Comparison of ENCODE assay signal across 15 cellular contexts in the genomic region with DNA sequence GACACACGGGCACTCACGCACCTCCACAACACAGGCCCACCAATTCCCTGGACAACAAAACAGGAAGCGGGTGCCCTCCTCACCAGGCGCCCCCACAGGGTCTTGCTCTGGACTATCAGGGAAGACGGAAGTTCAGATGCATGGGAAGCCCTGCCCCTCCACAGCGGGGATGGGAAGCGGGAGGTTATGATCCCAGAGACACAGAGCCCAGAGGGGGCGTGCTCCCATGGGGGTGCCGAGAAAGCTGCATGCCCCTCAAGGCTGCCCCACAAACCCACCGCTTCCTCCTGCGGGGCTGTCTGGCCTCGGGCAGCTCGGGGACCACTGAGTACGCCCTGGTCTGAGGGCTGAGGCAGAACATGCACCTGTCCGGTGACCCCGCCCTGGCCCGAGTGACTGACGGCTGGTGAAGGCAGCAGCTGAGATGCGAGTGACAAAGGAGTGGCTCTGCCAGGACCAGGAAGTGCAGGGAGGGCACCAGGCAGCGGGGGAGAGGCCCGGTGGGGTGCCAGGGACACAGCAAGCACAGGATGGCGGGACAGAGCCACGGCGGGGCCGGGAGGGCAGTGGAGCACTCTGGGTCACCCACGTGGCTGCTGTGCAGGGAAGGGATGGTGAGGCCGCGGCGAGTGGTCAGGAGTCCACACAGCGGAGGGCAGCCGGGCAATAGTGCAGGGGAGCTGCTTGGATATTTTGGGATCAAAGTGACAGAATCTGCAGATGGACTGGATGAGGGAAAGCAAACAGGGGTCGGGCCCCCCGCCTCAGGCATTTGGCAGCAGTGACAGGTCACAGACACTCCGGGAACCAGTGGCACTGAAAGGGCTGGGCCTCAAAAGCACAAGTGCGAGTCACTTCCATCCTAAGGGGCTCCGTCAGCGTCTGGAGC. TPM values are rescaled to one million over a fixed set of nuclear protein-coding genes. Genes with fewer than 3 reads are reported as not detected.
A peak's percentile ranks its signal among the peaks of the same experiment; 100 is the strongest.
DNase-seq lines count a peak whose midpoint lies in the region; ATAC-seq and TF ChIP-seq lines count a peak whose summit lies in the region.
"Had no signal": no experiment of that assay in that cellular context is flagged by ENCODE, and none has a peak within 500 bp of the region (broad histone marks: within the 10 kb centered on the region; RNA-seq: fewer than 3 reads in every experiment).

No MANE protein-coding gene starts in this region.

- POLR2A ChIA-PET in PC-9 (lab: Charles Lee; ENCODE audit: unreplicated experiment), result interaction anchor here (1.4 kb wide), 1 partner anchor 21 kb away, joined by 6 read pairs; no protein-coding TSS in a partner anchor
- POLR2A ChIA-PET in activated CD8-positive, alpha-beta T cell treated with anti-CD3 and anti-CD28 coated beads for 36 hours (lab: Charles Lee), result interaction anchor here (0.5 to 0.8 kb wide), 2 partner anchors 9 to 765 kb away, joined by 3 read pairs; no protein-coding TSS in a partner anchor

- H3K79me2 ChIP-seq in PC-9 (ENCODE audit: low read depth), result peaks cover 59% of the 10 kb centered on the region

- H3K36me3 Mint-ChIP-seq in activated CD8-positive, alpha-beta T cell treated with anti-CD3 and anti-CD28 coated beads for 36 hours (ENCODE audit: low read depth), result peaks cover 27% of the 10 kb centered on the region
- H3K36me3 Mint-ChIP-seq: naive B cell had no signal

- H4K20me1 ChIP-seq in PC-9 (ENCODE audit: insufficient read depth), result peaks cover 23% of the 10 kb centered on the region

- H3K27ac ChIP-seq in PC-9 (peak overlapping the region; percentile 76), left lung (peak overlapping the region; percentile 63 to 71), spleen (peak overlapping the region in 6 of 8 donors; percentile 60 to 77 (median 70))

- DNase-seq in NCI-H2196 (lab: John Stamatoyannopoulos, UW; ENCODE audit: unreplicated experiment) (peak; percentile 50), NCI-H2196 treated with DMSO at 0.1 percent for 48 hours (lab: John Stamatoyannopoulos, UW; ENCODE audit: unreplicated experiment) (no peak), PC-9 (peak; percentile 78 to 80), left lung (peak in 1 of 2 donors; percentile 75), spleen (peak; percentile 75), NCI-H2227 treated with DMSO at 0.1 percent for 48 hours (lab: John Stamatoyannopoulos, UW) (no peak), NCI-H2171 (lab: John Stamatoyannopoulos, UW) (no peak)
- no peak for DNase-seq in activated CD8-positive, alpha-beta T cell treated with anti-CD3 and anti-CD28 coated beads for 36 hours
- DNase-seq: activated CD4-positive, CD25-positive, alpha-beta regulatory T cell; cortex of kidney; Kasumi-1; naive B cell; SW 1271 had no signal

- no peak overlapping the region for H2AFZ ChIP-seq in PC-9

- H3K36me3 ChIP-seq in PC-9 (ENCODE audit: low read depth) (peaks cover 31% of the 10 kb centered on the region; the same call in 1 of the 2 replicates), left lung (peaks cover 0 to 98% of the 10 kb centered on the region in 2 donors), spleen (peaks cover 10 to 100% (median 96%) of the 10 kb centered on the region in 6 donors)

- no peaks in the 10 kb centered on the region for H3K27me3 Mint-ChIP-seq in activated CD8-positive, alpha-beta T cell treated with anti-CD3 and anti-CD28 coated beads for 36 hours
- H3K27me3 Mint-ChIP-seq: naive B cell had no signal

- no peaks in the 10 kb centered on the region for H3K9me3 ChIP-seq in PC-9 (ENCODE audit: insufficient read depth, low read depth)
- H3K9me3 ChIP-seq in left lung, result no peaks in the 10 kb centered on the region
- no peaks in the 10 kb centered on the region for H3K9me3 ChIP-seq in spleen
- H3K9me3 ChIP-seq: suprapubic skin had no signal

- CTCF ChIA-PET in PC-9 (lab: Charles Lee), result no interaction called here
- CTCF ChIA-PET in activated CD8-positive, alpha-beta T cell treated with anti-CD3 and anti-CD28 coated beads for 36 hours (lab: Charles Lee), result no interaction called here

- no peak for ATAC-seq in left lung
- no peak for ATAC-seq in activated CD8-positive, alpha-beta T cell treated with anti-CD3 and anti-CD28 coated beads for 36 hours
- ATAC-seq: GM12878 had no signal

- intact Hi-C loops in PC-9 (cut with micrococcal nuclease; ENCODE audit: unreplicated experiment), result loop anchor here (5.0 kb wide), 1 partner anchor 148 kb away; no protein-coding TSS in a partner anchor
- intact Hi-C loops in left lung (cut with DNase I), result loop anchor here in 1 of 2 donors (10.0 kb wide), 1 partner anchor 145 kb away; no protein-coding TSS in a partner anchor
- intact Hi-C loops in spleen (cut with DNase I; ENCODE audit: low total_unique reads), result no loop called here
- intact Hi-C loops in activated CD8-positive, alpha-beta T cell treated with anti-CD3 and anti-CD28 coated beads for 36 hours (cut with micrococcal nuclease), result no loop called here

- TF ChIP-seq CTCF in PC-9 (conservative IDR thresholded peaks at IDR 0.05) (no peak), left lung (IDR thresholded peaks at IDR 0.05) (no peak), spleen (IDR thresholded peaks at IDR 0.05 in 8 of 11, conservative IDR thresholded peaks at IDR 0.05 in 3 of 11) (no peak)
- no peak for TF ChIP-seq CTCF in activated CD8-positive, alpha-beta T cell treated with anti-CD3 and anti-CD28 coated beads for 36 hours (IDR thresholded peaks at IDR 0.05)

- no peaks in the 10 kb centered on the region for H3K9me2 ChIP-seq in PC-9 (ENCODE audit: insufficient read depth)

- H3K4me3 Mint-ChIP-seq in activated CD8-positive, alpha-beta T cell treated with anti-CD3 and anti-CD28 coated beads for 36 hours, result no peak overlapping the region
- H3K4me3 Mint-ChIP-seq: naive B cell had no signal

- H3K4me2 ChIP-seq in PC-9, result peak overlapping the region; percentile 75

- no peak overlapping the region; the same call in 1 of the 2 replicates for H3K4me3 ChIP-seq in PC-9
- no peak overlapping the region for H3K4me3 ChIP-seq in left lung
- H3K4me3 ChIP-seq in spleen, result no peak overlapping the region
- H3K4me3 ChIP-seq: GM12878, suprapubic skin had no signal

- H3K9me3 Mint-ChIP-seq in activated CD8-positive, alpha-beta T cell treated with anti-CD3 and anti-CD28 coated beads for 36 hours, result no peaks in the 10 kb centered on the region
- H3K9me3 Mint-ChIP-seq: naive B cell had no signal

- BruUV-seq in PC-9 (replicated peaks; lab: Mats Ljungman, UMichigan), result no TSS peak

- H3K27me3 ChIP-seq in PC-9 (ENCODE audit: insufficient read depth, low read depth) (no peaks in the 10 kb centered on the region), left lung (no peaks in the 10 kb centered on the region), spleen (replicated peaks in 1 of 7) (no peaks in the 10 kb centered on the region)
- H3K27me3 ChIP-seq: suprapubic skin had no signal

- peaks cover 63% of the 10 kb centered on the region for H3F3A ChIP-seq in PC-9 (ENCODE audit: insufficient read depth, low read depth)

- WGBS in spleen, 5 donors, result 82 to 91% (median 85%) methylated on average over 26 to 37 of the region's 37 CpGs

- H3K27ac Mint-ChIP-seq in activated CD8-positive, alpha-beta T cell treated with anti-CD3 and anti-CD28 coated beads for 36 hours, result no peak overlapping the region
- H3K27ac Mint-ChIP-seq: naive B cell had no signal

- H3K4me1 ChIP-seq in PC-9 (replicated peaks; ENCODE audit: insufficient read depth) (peaks cover 72% of the 10 kb centered on the region), left lung (peaks cover 5 to 49% of the 10 kb centered on the region in 2 donors), spleen (peaks cover 5 to 67% (median 33%) of the 10 kb centered on the region in 6 donors)

- no peaks in the 10 kb centered on the region for H3K4me1 Mint-ChIP-seq in activated CD8-positive, alpha-beta T cell treated with anti-CD3 and anti-CD28 coated beads for 36 hours (ENCODE audit: low read depth)

- TF ChIP-seq POLR2A in spleen (IDR thresholded peaks at IDR 0.05), result no peak

RNA-seq across cellular contexts. Expression of gene NADK, which starts 18.6 kb away (rescaled TPM):
- total RNA-seq in PC-9 (2021) (98.9 and 105 TPM in 2 replicates), left lung (100 to 1,000 TPM in 1 of 2 donors, 10 to 100 TPM in 1; 82.3 to 126 TPM), spleen (100 to 1,000 TPM; 155 to 271 (median 207) TPM)
- polyA plus RNA-seq in spleen, result 100 to 1,000 TPM in 1 of 3 donors, 10 to 100 TPM in 2; 62.6 to 155 (median 83.8) TPM
- total RNA-seq in activated CD8-positive, alpha-beta T cell treated with anti-CD3 and anti-CD28 coated beads for 36 hours, result 10 to 100 TPM; 57.3 to 65.6 TPM

RNA-seq across cellular contexts. Expression of gene CDK11A, which starts 35.5 kb away (rescaled TPM):
- total RNA-seq in PC-9 (2021) (36.2 and 42.2 TPM in 2 replicates), left lung (10 to 100 TPM; 21.1 to 43.2 TPM), spleen (100 to 1,000 TPM in 1 of 7 donors, 10 to 100 TPM in 6; 54.2 to 101 (median 77.1) TPM)
- polyA plus RNA-seq in spleen, result 100 to 1,000 TPM in 1 of 3 donors, 10 to 100 TPM in 2; 29.3 to 123 (median 70.1) TPM
- 10 to 100 TPM; 64.8 to 70.6 TPM for total RNA-seq in activated CD8-positive, alpha-beta T cell treated with anti-CD3 and anti-CD28 coated beads for 36 hours

Comparison
In these comparisons a context has a peak if more than half of its experiments do, and no peak if none do; other contexts are left out.
1. DNase-seq: peak in NCI-H2196 (single experiment), PC-9 (2 of 2) and spleen (single experiment); none in NCI-H2196 treated with DMSO at 0.1 percent for 48 hours (single experiment), NCI-H2227 treated with DMSO at 0.1 percent for 48 hours (single experiment), activated CD8-positive, alpha-beta T cell treated with anti-CD3 and anti-CD28 coated beads for 36 hours (single experiment) and NCI-H2171 (single experiment).
2. Peak in every context shown above with its lines, with median percentiles within 50 percentile points of each other: H3K27ac ChIP-seq.